Comparison of ENCODE assay signal across 12 cellular contexts in genomic region chr11:26028294-26028954, GRCh38.
DNase-seq lines count a peak whose midpoint lies in the region; ATAC-seq, FAIRE-seq and TF ChIP-seq lines count a peak whose summit lies in the region.
"Had no signal": no experiment of that assay in that cellular context is flagged by ENCODE, and none has a peak within 500 bp of the region (broad histone marks: within the 10 kb centered on the region; RNA-seq: fewer than 3 reads in every experiment).

No MANE protein-coding gene starts in this region.

- no peaks in the 10 kb centered on the region for H3K79me2 ChIP-seq in mammary epithelial cell (ENCODE audit: insufficient read depth, low read length)

- H3K4me3 ChIP-seq in breast epithelium (no peak overlapping the region), mammary epithelial cell (replicated peaks in 1 of 3; ENCODE audit: insufficient read depth in 1 of 3, low read depth in 2 of 3, low read length in 3 of 3) (no peak overlapping the region)
- H3K4me3 ChIP-seq: heart right ventricle, spleen had no signal

- H3K27ac ChIP-seq in breast epithelium = no peak overlapping the region
- no peak overlapping the region for H3K27ac ChIP-seq in mammary epithelial cell (ENCODE audit: insufficient read depth, low read depth, low read length)
- H3K27ac ChIP-seq: heart right ventricle, spleen had no signal

- peak; percentile 55 for ATAC-seq in HG03135 (IDR thresholded peaks at IDR 0.05; ENCODE audit: unreplicated experiment)
- ATAC-seq: heart right ventricle had no signal

- H3K27ac Mint-ChIP-seq in MCF 10A (ENCODE audit: low read depth, unreplicated experiment) (no peak overlapping the region), glutamatergic neuron (ENCODE audit: unreplicated experiment) (no peak overlapping the region)

- no TSS peak for BruUV-seq in MCF 10A (replicated peaks; lab: Mats Ljungman, UMichigan)
- BruUV-seq in mammary epithelial cell (replicated peaks; lab: Mats Ljungman, UMichigan) = no TSS peak

- H3K27me3 ChIP-seq in breast epithelium (peaks cover 0 to 2% of the 10 kb centered on the region in 2 donors), mammary epithelial cell (ENCODE audit: insufficient read depth, low read length) (peaks cover 5% of the 10 kb centered on the region)
- H3K27me3 ChIP-seq: heart right ventricle, spleen had no signal

- peak; percentile 28 for DNase-seq in MCF 10A (ENCODE audit: unreplicated experiment)
- no peak for DNase-seq in breast epithelium (ENCODE audit: low spot score in 2 of 2)
- DNase-seq in mammary epithelial cell = peak; percentile 32
- DNase-seq in urothelium cell line (ENCODE audit: low spot score) = peak; percentile 9
- no peak for DNase-seq in glutamatergic neuron
- no peak for DNase-seq in DMS153 (lab: John Stamatoyannopoulos, UW)
- DNase-seq in activated CD4-positive, alpha-beta T cell treated with anti-CD3 and anti-CD28 coated beads for 4 hours = no peak
- DNase-seq: heart right ventricle, NCI-H82, spleen, T-helper 9 cell had no signal

- no peak for TF ChIP-seq POLR2A in breast epithelium (IDR thresholded peaks at IDR 0.05)

- H3K9ac ChIP-seq in mammary epithelial cell (ENCODE audit: insufficient read depth, low read length) = no peak overlapping the region

- in situ Hi-C loops in mammary epithelial cell (cut with MboI; ENCODE audit: low sequenced_read_pairs in 2 of 2) = no loop called here

- H3K9me3 Mint-ChIP-seq in MCF 10A (ENCODE audit: unreplicated experiment) (no peaks in the 10 kb centered on the region), glutamatergic neuron (ENCODE audit: unreplicated experiment) (no peaks in the 10 kb centered on the region)

- H3K4me1 ChIP-seq in breast epithelium (no peaks in the 10 kb centered on the region), mammary epithelial cell (ENCODE audit: insufficient read depth, low read length) (no peaks in the 10 kb centered on the region)
- H3K4me1 ChIP-seq: heart right ventricle, spleen had no signal

- no peaks in the 10 kb centered on the region for H3K36me3 ChIP-seq in breast epithelium
- no peaks in the 10 kb centered on the region for H3K36me3 ChIP-seq in mammary epithelial cell (ENCODE audit: insufficient read depth, low read length)
- H3K36me3 ChIP-seq: heart right ventricle, spleen had no signal

- dilution Hi-C loops in mammary epithelial cell (cut with HindIII; ENCODE audit: low sequenced_read_pairs) = no loop called here

- H3K9me3 ChIP-seq in breast epithelium = no peaks in the 10 kb centered on the region
- no peaks in the 10 kb centered on the region for H3K9me3 ChIP-seq in mammary epithelial cell (replicated peaks; ENCODE audit: insufficient read depth, low read length)
- H3K9me3 ChIP-seq: heart right ventricle, spleen had no signal

- H3K27me3 Mint-ChIP-seq in MCF 10A (ENCODE audit: insufficient read depth, unreplicated experiment) (peaks cover 38% of the 10 kb centered on the region), glutamatergic neuron (ENCODE audit: unreplicated experiment) (no peaks in the 10 kb centered on the region)

- H2AFZ ChIP-seq in mammary epithelial cell (ENCODE audit: low read depth, low read length) = no peak overlapping the region

- H3K36me3 Mint-ChIP-seq in MCF 10A (ENCODE audit: insufficient read depth, unreplicated experiment) (no peaks in the 10 kb centered on the region), glutamatergic neuron (ENCODE audit: unreplicated experiment) (no peaks in the 10 kb centered on the region)

- POLR2A ChIA-PET in MCF 10A (lab: Yijun Ruan, JAX) = no interaction called here

- WGBS in mammary epithelial cell (ENCODE audit: low coverage, missing lambda C conversion rate) = 60% methylated on average over 2 of the region's 3 CpGs

- no peak overlapping the region for H3K4me2 ChIP-seq in mammary epithelial cell (ENCODE audit: insufficient read depth, low read depth, low read length)

- no peak for FAIRE-seq in urothelium cell line (lab: Jason Lieb, UNC)

- CTCF ChIA-PET in MCF 10A (lab: Yijun Ruan, JAX) (no interaction called here), mammary epithelial cell (lab: Charles Lee; ENCODE audit: low non-redundant PET) (no interaction called here)

- H3K4me1 Mint-ChIP-seq in MCF 10A (ENCODE audit: insufficient read depth, unreplicated experiment) (no peaks in the 10 kb centered on the region), glutamatergic neuron (ENCODE audit: low read depth, unreplicated experiment) (no peaks in the 10 kb centered on the region)

- H3K4me3 Mint-ChIP-seq in MCF 10A (ENCODE audit: unreplicated experiment) = no peak overlapping the region
- no peak overlapping the region for H3K4me3 Mint-ChIP-seq in glutamatergic neuron (ENCODE audit: unreplicated experiment)

- TF ChIP-seq CTCF in MCF 10A (IDR thresholded peaks at IDR 0.05; ENCODE audit: unreplicated experiment) (no peak), breast epithelium (IDR thresholded peaks at IDR 0.05) (no peak), mammary epithelial cell (conservative IDR thresholded peaks at IDR 0.05 in 1 of 2, IDR thresholded peaks at IDR 0.05 in 1 of 2; ENCODE audit: extremely low read depth in 1 of 2, insufficient read depth in 1 of 2, low read depth in 1 of 2, low read length in 2 of 2) (no peak), glutamatergic neuron (IDR thresholded peaks at IDR 0.05; ENCODE audit: partially characterized antibody, unreplicated experiment) (no peak)

- intact Hi-C loops in MCF 10A (cut with micrococcal nuclease) (no loop called here), breast epithelium (cut with DNase I; ENCODE audit: low total_unique reads) (no loop called here), mammary epithelial cell (cut with micrococcal nuclease) (no loop called here)

- H4K20me1 ChIP-seq in mammary epithelial cell (ENCODE audit: insufficient read depth, low read length) = no peaks in the 10 kb centered on the region

Comparison
In these comparisons a context has a peak if more than half of its experiments do, and no peak if none do; other contexts are left out.
1. DNase-seq: peak in MCF 10A (single experiment), mammary epithelial cell (single experiment) and urothelium cell line (single experiment); none in breast epithelium (0 of 2), glutamatergic neuron (single experiment), DMS153 (single experiment) and activated CD4-positive, alpha-beta T cell treated with anti-CD3 and anti-CD28 coated beads for 4 hours (0 of 2).